Comparison of ENCODE assay signal across 1 cellular context in the genomic region with DNA sequence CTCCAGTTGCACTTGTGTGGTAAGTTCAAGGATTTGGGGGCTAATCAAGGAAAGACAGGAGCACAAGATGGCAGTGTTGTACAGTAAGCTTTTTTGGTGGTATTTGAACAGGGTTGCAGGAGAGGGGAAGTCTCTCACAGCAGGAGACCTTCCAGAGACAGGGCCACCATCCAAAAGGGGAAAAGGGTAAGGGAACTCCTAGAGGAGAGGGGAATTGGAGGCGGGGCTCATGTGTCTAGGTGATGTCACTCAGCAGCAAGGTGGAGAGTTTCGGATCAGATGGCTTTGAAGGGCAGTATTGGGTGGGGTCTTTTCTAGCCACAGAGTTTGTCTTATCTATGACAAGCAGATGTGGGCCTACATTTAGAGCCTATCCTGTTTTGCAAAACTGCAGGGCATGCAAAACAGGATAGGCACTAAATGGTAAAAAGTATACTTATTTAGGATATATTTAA.
TF ChIP-seq lines count a peak whose summit lies in the region.

No MANE protein-coding gene starts in this region.

TF ChIP-seq in HEK293, 187 proteins besides CTCF, POLR2A, EP300 and RAD21 (continued from another document):
- TF ChIP-seq, protein P1, sequence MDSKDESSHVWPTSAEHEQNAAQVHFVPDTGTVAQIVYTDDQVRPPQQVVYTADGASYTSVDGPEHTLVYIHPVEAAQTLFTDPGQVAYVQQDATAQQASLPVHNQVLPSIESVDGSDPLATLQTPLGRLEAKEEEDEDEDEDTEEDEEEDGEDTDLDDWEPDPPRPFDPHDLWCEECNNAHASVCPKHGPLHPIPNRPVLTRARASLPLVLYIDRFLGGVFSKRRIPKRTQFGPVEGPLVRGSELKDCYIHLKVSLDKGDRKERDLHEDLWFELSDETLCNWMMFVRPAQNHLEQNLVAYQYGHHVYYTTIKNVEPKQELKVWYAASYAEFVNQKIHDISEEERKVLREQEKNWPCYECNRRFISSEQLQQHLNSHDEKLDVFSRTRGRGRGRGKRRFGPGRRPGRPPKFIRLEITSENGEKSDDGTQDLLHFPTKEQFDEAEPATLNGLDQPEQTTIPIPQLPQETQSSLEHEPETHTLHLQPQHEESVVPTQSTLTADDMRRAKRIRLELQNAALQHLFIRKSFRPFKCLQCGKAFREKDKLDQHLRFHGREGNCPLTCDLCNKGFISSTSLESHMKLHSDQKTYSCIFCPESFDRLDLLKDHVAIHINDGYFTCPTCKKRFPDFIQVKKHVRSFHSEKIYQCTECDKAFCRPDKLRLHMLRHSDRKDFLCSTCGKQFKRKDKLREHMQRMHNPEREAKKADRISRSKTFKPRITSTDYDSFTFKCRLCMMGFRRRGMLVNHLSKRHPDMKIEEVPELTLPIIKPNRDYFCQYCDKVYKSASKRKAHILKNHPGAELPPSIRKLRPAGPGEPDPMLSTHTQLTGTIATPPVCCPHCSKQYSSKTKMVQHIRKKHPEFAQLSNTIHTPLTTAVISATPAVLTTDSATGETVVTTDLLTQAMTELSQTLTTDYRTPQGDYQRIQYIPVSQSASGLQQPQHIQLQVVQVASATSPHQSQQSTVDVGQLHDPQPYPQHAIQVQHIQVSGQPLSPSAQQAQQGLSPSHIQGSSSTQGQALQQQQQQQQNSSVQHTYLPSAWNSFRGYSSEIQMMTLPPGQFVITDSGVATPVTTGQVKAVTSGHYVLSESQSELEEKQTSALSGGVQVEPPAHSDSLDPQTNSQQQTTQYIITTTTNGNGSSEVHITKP (tag by site-specific recombination; IDR thresholded peaks at IDR 0.05): peak; percentile 43; the same call in 1 of the 2 replicates
- TF ChIP-seq, protein P2, sequence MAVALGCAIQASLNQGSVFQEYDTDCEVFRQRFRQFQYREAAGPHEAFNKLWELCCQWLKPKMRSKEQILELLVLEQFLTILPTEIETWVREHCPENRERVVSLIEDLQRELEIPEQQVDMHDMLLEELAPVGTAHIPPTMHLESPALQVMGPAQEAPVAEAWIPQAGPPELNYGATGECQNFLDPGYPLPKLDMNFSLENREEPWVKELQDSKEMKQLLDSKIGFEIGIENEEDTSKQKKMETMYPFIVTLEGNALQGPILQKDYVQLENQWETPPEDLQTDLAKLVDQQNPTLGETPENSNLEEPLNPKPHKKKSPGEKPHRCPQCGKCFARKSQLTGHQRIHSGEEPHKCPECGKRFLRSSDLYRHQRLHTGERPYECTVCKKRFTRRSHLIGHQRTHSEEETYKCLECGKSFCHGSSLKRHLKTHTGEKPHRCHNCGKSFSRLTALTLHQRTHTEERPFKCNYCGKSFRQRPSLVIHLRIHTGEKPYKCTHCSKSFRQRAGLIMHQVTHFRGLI (tag by site-specific recombination; IDR thresholded peaks at IDR 0.05): no peak
- peak; percentile 46 for TF ChIP-seq ZNF654 (tag by site-specific recombination; IDR thresholded peaks at IDR 0.05; ENCODE audit: low read depth)
- TF ChIP-seq ZNF791 (tag by site-specific recombination; IDR thresholded peaks at IDR 0.05): no peak
- no peak for TF ChIP-seq HOXA7 (CRISPR knock-in tag; IDR thresholded peaks at IDR 0.05; ENCODE audit: borderline replicate concordance)
